11 cellular contexts compared by ENCODE assay signal in the genomic region with DNA sequence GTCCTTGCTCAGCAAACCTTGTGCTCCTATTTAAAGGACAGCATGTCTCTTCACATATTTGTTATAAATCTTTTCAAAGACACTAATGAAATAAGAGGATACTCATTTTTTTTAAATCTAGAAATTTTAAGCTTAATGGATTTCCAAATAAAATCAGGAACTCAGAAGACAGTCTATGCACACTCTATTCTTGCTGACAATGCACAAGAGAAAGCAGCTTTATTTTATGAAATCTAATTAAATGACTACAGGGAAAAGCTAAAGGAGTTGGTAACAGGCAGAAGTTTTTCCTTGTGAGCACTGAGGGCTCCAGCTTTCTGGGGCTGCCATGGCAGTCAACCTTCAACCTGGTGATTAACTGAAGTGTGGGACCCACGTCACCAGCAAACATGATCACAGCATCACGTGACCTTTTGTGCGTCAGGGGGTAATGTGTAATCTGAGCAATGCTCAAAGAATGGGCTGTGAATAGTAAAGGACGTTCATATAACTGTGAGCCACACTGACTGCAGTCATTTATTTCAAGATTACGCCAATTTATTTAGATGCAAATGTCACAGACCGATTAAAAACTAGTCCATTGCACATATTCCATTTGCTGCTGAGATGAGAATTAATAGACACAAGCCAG. TPM values are rescaled to one million over a fixed set of nuclear protein-coding genes. Genes with fewer than 3 reads are reported as not detected.
DNase-seq lines count a peak whose midpoint lies in the region; ATAC-seq, FAIRE-seq and TF ChIP-seq lines count a peak whose summit lies in the region.
"Had no signal": no experiment of that assay in that cellular context is flagged by ENCODE, and none has a peak within 500 bp of the region (broad histone marks: within the 10 kb centered on the region; RNA-seq: fewer than 3 reads in every experiment).

No MANE protein-coding gene starts in this region.

- H3K9me1 ChIP-seq in K562 (ENCODE audit: control insufficient read depth, insufficient read depth, low read length), result no peaks in the 10 kb centered on the region

- no peak overlapping the region for H2AFZ ChIP-seq in K562 (ENCODE audit: low read depth, low read length)

- DNase-seq in NCI-H146 (lab: John Stamatoyannopoulos, UW), result peak; percentile 23
- DNase-seq in NCI-H146 treated with DMSO at 0.1 percent for 48 hours (lab: John Stamatoyannopoulos, UW; ENCODE audit: unreplicated experiment), result no peak
- DNase-seq in NCI-H2107 treated with DMSO at 0.1 percent for 48 hours (lab: John Stamatoyannopoulos, UW; ENCODE audit: unreplicated experiment), result peak; percentile 55
- DNase-seq in K562 (ENCODE audit: extremely low read depth in 1 of 4, low spot score in 3 of 4), result no peak
- DNase-seq in retinal pigment epithelial cell (ENCODE audit: low read depth), result peak; percentile 91
- no peak for DNase-seq in OCI-M1 (lab: John Stamatoyannopoulos, UW)
- DNase-seq: 8988T; activated CD8-positive, alpha-beta T cell treated with anti-CD3 and anti-CD28 coated beads, Interleukin-2, amount 10 ng/mL, durations not matched to agents 7 days and 5 days had no signal

- no peaks in the 10 kb centered on the region; a peak in 1 of 5 replicates for H3K4me1 ChIP-seq in K562 (replicated peaks in 1 of 2; ENCODE audit: control insufficient read depth in 2 of 2, insufficient read depth in 2 of 2, low read length in 2 of 2)

- H3K9me3 ChIP-seq in K562 (replicated peaks; ENCODE audit: control insufficient read depth, insufficient read depth, low read depth, low read length), result no peaks in the 10 kb centered on the region

- TF ChIP-seq RAD21 in K562 (CRISPR knock-in tag; conservative IDR thresholded peaks at IDR 0.05 in 1 of 2, IDR thresholded peaks at IDR 0.05 in 1 of 2), result no peak

- no peak for TF ChIP-seq POLR2A in K562 (conservative IDR thresholded peaks at IDR 0.05)

- intact Hi-C loops in K562 (cut with micrococcal nuclease), result no loop called here

- no TSS peak for BruUV-seq in K562 (replicated peaks; lab: Mats Ljungman, UMichigan)

- CTCF ChIA-PET in K562 (lab: Yijun Ruan, JAX; ENCODE audit: low intra/inter-chr PET ratio), result no interaction called here

- H3K4me2 ChIP-seq in K562 (ENCODE audit: insufficient read depth, low read length), result no peak overlapping the region

- in situ Hi-C loops in K562 (cut with MboI), result no loop called here

- no peaks in the 10 kb centered on the region for H3K36me3 ChIP-seq in K562 (ENCODE audit: control insufficient read depth, insufficient read depth, low read length)

- H3K4me3 ChIP-seq in K562, result no peak overlapping the region
- no peak overlapping the region for H3K4me3 ChIP-seq in retinal pigment epithelial cell (ENCODE audit: low read length)

- TF ChIP-seq EP300 in K562 (IDR thresholded peaks at IDR 0.05; ENCODE audit: low read length), result no peak

- FAIRE-seq in K562 (lab: Jason Lieb, UNC), result no peak
- FAIRE-seq: frontal cortex had no signal

- no peaks in the 10 kb centered on the region for H3K79me2 ChIP-seq in K562 (ENCODE audit: control insufficient read depth, insufficient read depth, low read length)

- WGBS in K562 (ENCODE audit: insufficient coverage, low coverage, missing lambda C conversion rate), result 0% methylated on average over 5 of the region's 6 CpGs

- H4K20me1 ChIP-seq in K562 (replicated peaks; ENCODE audit: control insufficient read depth, insufficient read depth, low read length), result no peaks in the 10 kb centered on the region

- no peak for ATAC-seq in K562
- no peak for ATAC-seq in HG03520 (IDR thresholded peaks at IDR 0.05; ENCODE audit: unreplicated experiment)
- no peak for ATAC-seq in GM18907 (IDR thresholded peaks at IDR 0.05; ENCODE audit: unreplicated experiment)
- ATAC-seq: activated CD8-positive, alpha-beta T cell treated with anti-CD3 and anti-CD28 coated beads, Interleukin-2, amount 10 ng/mL, durations not matched to agents 7 days and 5 days had no signal

- H3K27ac ChIP-seq in K562 (ENCODE audit: extremely low read depth, low read depth, low read length), result no peak overlapping the region

- TF ChIP-seq CTCF in K562 (IDR thresholded peaks at IDR 0.05 in 2 of 3, conservative IDR thresholded peaks at IDR 0.05 in 1 of 3; ENCODE audit: insufficient read depth in 2 of 3, low read depth in 1 of 3, low read length in 3 of 3), result no peak
- no peak for TF ChIP-seq CTCF in retinal pigment epithelial cell (conservative IDR thresholded peaks at IDR 0.05; ENCODE audit: low read depth, low read length)

- POLR2A ChIA-PET in K562 (lab: Yijun Ruan, JAX), result no interaction called here

- H3K27me3 ChIP-seq in K562 (ENCODE audit: control insufficient read depth in 2 of 2, insufficient read depth in 2 of 2, low read length in 2 of 2), result no peaks in the 10 kb centered on the region; a peak in 1 of 5 replicates

- H3K9ac ChIP-seq in K562 (ENCODE audit: insufficient read depth in 1 of 2, low read depth in 2 of 2, low read length in 2 of 2), result no peak overlapping the region

TF ChIP-seq in K562, 482 proteins besides CTCF, POLR2A, EP300 and RAD21 (continues in another document):
- no peak for TF ChIP-seq ZNF445 (CRISPR knock-in tag; IDR thresholded peaks at IDR 0.05; ENCODE audit: low read depth)
- TF ChIP-seq, protein P1, sequence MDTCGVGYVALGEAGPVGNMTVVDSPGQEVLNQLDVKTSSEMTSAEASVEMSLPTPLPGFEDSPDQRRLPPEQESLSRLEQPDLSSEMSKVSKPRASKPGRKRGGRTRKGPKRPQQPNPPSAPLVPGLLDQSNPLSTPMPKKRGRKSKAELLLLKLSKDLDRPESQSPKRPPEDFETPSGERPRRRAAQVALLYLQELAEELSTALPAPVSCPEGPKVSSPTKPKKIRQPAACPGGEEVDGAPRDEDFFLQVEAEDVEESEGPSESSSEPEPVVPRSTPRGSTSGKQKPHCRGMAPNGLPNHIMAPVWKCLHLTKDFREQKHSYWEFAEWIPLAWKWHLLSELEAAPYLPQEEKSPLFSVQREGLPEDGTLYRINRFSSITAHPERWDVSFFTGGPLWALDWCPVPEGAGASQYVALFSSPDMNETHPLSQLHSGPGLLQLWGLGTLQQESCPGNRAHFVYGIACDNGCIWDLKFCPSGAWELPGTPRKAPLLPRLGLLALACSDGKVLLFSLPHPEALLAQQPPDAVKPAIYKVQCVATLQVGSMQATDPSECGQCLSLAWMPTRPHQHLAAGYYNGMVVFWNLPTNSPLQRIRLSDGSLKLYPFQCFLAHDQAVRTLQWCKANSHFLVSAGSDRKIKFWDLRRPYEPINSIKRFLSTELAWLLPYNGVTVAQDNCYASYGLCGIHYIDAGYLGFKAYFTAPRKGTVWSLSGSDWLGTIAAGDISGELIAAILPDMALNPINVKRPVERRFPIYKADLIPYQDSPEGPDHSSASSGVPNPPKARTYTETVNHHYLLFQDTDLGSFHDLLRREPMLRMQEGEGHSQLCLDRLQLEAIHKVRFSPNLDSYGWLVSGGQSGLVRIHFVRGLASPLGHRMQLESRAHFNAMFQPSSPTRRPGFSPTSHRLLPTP (IDR thresholded peaks at IDR 0.05; ENCODE audit: borderline replicate concordance, extremely low read depth, insufficient read length), result no peak
- peak; percentile 87 for TF ChIP-seq TFE3 (CRISPR knock-in tag; IDR thresholded peaks at IDR 0.05)
- TF ChIP-seq, protein P2, sequence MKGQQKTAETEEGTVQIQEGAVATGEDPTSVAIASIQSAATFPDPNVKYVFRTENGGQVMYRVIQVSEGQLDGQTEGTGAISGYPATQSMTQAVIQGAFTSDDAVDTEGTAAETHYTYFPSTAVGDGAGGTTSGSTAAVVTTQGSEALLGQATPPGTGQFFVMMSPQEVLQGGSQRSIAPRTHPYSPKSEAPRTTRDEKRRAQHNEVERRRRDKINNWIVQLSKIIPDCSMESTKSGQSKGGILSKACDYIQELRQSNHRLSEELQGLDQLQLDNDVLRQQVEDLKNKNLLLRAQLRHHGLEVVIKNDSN (CRISPR knock-in tag; IDR thresholded peaks at IDR 0.05), result peak; percentile 40; the same call in 1 of the 2 replicates
- no peak for TF ChIP-seq SETDB1 (IDR thresholded peaks at IDR 0.05; ENCODE audit: low read length)
- no peak for TF ChIP-seq ZNF431 (CRISPR knock-in tag; IDR thresholded peaks at IDR 0.05)
- no peak for TF ChIP-seq PPARD (CRISPR knock-in tag; IDR thresholded peaks at IDR 0.05)
- TF ChIP-seq NCOA4 (IDR thresholded peaks at IDR 0.05; ENCODE audit: partially characterized antibody), result no peak
- TF ChIP-seq HDAC3 (IDR thresholded peaks at IDR 0.05; ENCODE audit: borderline replicate concordance, partially characterized antibody), result no peak
- TF ChIP-seq ZNF384 (IDR thresholded peaks at IDR 0.05; ENCODE audit: low read depth, low read length), result no peak
- no peak for TF ChIP-seq ZNF175 (CRISPR knock-in tag; IDR thresholded peaks at IDR 0.05; ENCODE audit: low read depth)
- TF ChIP-seq NFIX (CRISPR knock-in tag; IDR thresholded peaks at IDR 0.05; ENCODE audit: low read depth), result no peak

RNA-seq across cellular contexts. Expression of gene DNER, which starts 11.5 kb away (rescaled TPM):
- total RNA-seq in K562 (2011; cell fraction: chromatin; rRNA removed; ENCODE audit: low replicate concordance), result not detected in 2 replicates
- not detected in 2 replicates for total RNA-seq in K562 (2011; cell fraction: nucleolus; rRNA removed)
- not detected in 2 replicates for total RNA-seq in K562 (2011; cell fraction: nucleoplasm; rRNA removed)
- total RNA-seq in K562 (2014; rRNA removed), result not detected in 2 replicates
- not detected in 2 replicates for total RNA-seq in K562 (2014; rRNA removed; fragmentation: Illumina TruSeq; extraction: Trizol)
- not detected in 2 replicates for total RNA-seq in K562 (2015; rRNA removed; fragmentation: Illumina TruSeq; extraction: Trizol)
- not detected in 2 replicates for total RNA-seq in K562 (2021)
- polyA plus RNA-seq in K562 (2011; rRNA removed), result not detected in 2 replicates
- polyA plus RNA-seq in K562 (2011; cell fraction: cytosol; rRNA removed), result not detected in 2 replicates
- not detected in 2 replicates for polyA plus RNA-seq in K562 (2011; cell fraction: nucleus; rRNA removed)
- polyA plus RNA-seq in K562 (2012), result not detected in 2 replicates
- polyA plus RNA-seq in K562 (2014; fragmentation: Illumina TruSeq; extraction: Trizol), result not detected in 2 replicates
- polyA plus RNA-seq in K562 (2014; fragmentation: Nextera tagmentation; extraction: Ambion mirVana), result not detected
- polyA plus RNA-seq in K562 (2014; rRNA removed), result not detected in 2 replicates
- polyA minus RNA-seq in K562 (2011; rRNA and poly(A)+ RNA removed), result not detected in 2 replicates
- not detected in 2 replicates for polyA minus RNA-seq in K562 (2011; cell fraction: cytosol; rRNA and poly(A)+ RNA removed)
- polyA minus RNA-seq in K562 (2011; cell fraction: nucleus; rRNA and poly(A)+ RNA removed), result not detected in 2 replicates
- total RNA-seq: activated CD8-positive, alpha-beta T cell treated with anti-CD3 and anti-CD28 coated beads, Interleukin-2, amount 10 ng/mL, durations not matched to agents 7 days and 5 days had no signal

Comparison
In these comparisons a context has a peak if more than half of its experiments do, and no peak if none do; other contexts are left out.
1. DNase-seq: peak in NCI-H146 (single experiment), NCI-H2107 treated with DMSO at 0.1 percent for 48 hours (single experiment) and retinal pigment epithelial cell (single experiment); none in NCI-H146 treated with DMSO at 0.1 percent for 48 hours (single experiment), K562 (0 of 4) and OCI-M1 (single experiment).